1 cellular context compared by ENCODE assay signal in the genomic region with DNA sequence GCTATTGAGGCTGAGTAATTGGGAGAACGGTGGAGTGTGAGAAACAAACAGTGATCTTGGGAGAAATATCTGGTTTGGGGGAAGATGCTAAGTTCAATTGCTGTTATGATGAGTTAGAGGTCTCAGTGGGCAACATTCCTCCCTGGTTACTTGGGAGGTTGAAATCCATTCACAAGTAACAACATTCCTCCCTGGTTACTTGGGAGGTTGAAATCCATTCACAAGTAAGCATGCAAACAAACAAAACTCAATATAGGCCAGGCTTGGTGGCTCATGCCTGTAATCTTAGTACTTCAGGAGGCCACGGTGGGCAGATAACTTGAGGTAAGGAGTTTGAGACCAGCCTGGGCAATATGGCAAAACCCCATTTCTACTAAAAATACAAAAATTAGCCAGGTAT.
TF ChIP-seq lines count a peak whose summit lies in the region.

No MANE protein-coding gene starts in this region.

TF ChIP-seq in IMR-90, 13 proteins besides CTCF, POLR2A, EP300 and RAD21 (continued from another document):
- TF ChIP-seq, protein P1, sequence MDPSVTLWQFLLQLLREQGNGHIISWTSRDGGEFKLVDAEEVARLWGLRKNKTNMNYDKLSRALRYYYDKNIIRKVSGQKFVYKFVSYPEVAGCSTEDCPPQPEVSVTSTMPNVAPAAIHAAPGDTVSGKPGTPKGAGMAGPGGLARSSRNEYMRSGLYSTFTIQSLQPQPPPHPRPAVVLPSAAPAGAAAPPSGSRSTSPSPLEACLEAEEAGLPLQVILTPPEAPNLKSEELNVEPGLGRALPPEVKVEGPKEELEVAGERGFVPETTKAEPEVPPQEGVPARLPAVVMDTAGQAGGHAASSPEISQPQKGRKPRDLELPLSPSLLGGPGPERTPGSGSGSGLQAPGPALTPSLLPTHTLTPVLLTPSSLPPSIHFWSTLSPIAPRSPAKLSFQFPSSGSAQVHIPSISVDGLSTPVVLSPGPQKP (IDR thresholded peaks at IDR 0.05; ENCODE audit: borderline replicate concordance, low read depth, low read length) = no peak
- no peak for TF ChIP-seq CHD1 (IDR thresholded peaks at IDR 0.05; ENCODE audit: low read depth, low read length)
- no peak for TF ChIP-seq RCOR1 (IDR thresholded peaks at IDR 0.05; ENCODE audit: insufficient replicate concordance, low read length)
- no peak for TF ChIP-seq NFE2L2 (IDR thresholded peaks at IDR 0.05; ENCODE audit: low read depth, low read length)
- TF ChIP-seq RFX5 (IDR thresholded peaks at IDR 0.05; ENCODE audit: low read depth, low read length) = no peak
- TF ChIP-seq, protein P2, sequence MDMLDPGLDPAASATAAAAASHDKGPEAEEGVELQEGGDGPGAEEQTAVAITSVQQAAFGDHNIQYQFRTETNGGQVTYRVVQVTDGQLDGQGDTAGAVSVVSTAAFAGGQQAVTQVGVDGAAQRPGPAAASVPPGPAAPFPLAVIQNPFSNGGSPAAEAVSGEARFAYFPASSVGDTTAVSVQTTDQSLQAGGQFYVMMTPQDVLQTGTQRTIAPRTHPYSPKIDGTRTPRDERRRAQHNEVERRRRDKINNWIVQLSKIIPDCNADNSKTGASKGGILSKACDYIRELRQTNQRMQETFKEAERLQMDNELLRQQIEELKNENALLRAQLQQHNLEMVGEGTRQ (IDR thresholded peaks at IDR 0.05; ENCODE audit: low read depth, low read length) = no peak
- TF ChIP-seq FOS (IDR thresholded peaks at IDR 0.05; ENCODE audit: low read depth, low read length) = no peak
- TF ChIP-seq BHLHE40 (IDR thresholded peaks at IDR 0.05; ENCODE audit: low read depth, low read length) = no peak
- TF ChIP-seq MAFK (IDR thresholded peaks at IDR 0.05; ENCODE audit: low read depth, low read length) = no peak
TF ChIP-seq in IMR-90: peak in this region for 0.
